18 cellular contexts compared by ENCODE assay signal in genomic region chr1:186595969-186596368, GRCh38.
A peak's percentile ranks its signal among the peaks of the same experiment; 100 is the strongest.
DNase-seq lines count a peak whose midpoint lies in the region; ATAC-seq, FAIRE-seq and TF ChIP-seq lines count a peak whose summit lies in the region.
"Had no signal": no experiment of that assay in that cellular context is flagged by ENCODE, and none has a peak within 500 bp of the region (broad histone marks: within the 10 kb centered on the region; RNA-seq: fewer than 3 reads in every experiment).

No MANE protein-coding gene starts in this region.

- H4K20me1 ChIP-seq in KMS-11 (ENCODE audit: insufficient read depth) = no peaks in the 10 kb centered on the region

- DNase-seq in memory B cell (ENCODE audit: low spot score in 2 of 2) (no peak), COR-L47 (lab: John Stamatoyannopoulos, UW) (no peak), dorsolateral prefrontal cortex (no peak), urothelium cell line (ENCODE audit: low spot score) (no peak)
- DNase-seq: activated CD4-positive, alpha-beta T cell treated with anti-CD3 and anti-CD28 coated beads for 1 hour; C1 segment of cervical spinal cord; DMS79 treated with DMSO at 0.1 percent for 48 hours; foreskin melanocyte; NCI-H2107; nephron progenitor cell; stimulated activated CD4-positive, alpha-beta T cell treated with anti-CD3 and anti-CD28 coated beads, Interleukin-15, amount 100 ng/mL, for 24 hours had no signal

- H3K27ac ChIP-seq in KMS-11 (no peak overlapping the region), dorsolateral prefrontal cortex (no peak overlapping the region)

- H3K27ac Mint-ChIP-seq in memory B cell = no peak overlapping the region
- H3K27ac Mint-ChIP-seq: activated naive CD4-positive, alpha-beta T cell treated with anti-CD3 and anti-CD28 coated beads, Interleukin-2, amount 50 U/mL, for 72 hours; nephron progenitor cell; T-helper 1 cell treated with Interleukin-12 subunit alpha and Interleukin-12 subunit beta and Interleukin-4 antibody, amounts not matched to agents 30 μg/mL and 1 μg/mL, for 36 hours had no signal

- no peak overlapping the region for H3K9ac ChIP-seq in KMS-11

- H3K4me2 ChIP-seq in KMS-11 = peak overlapping the region; percentile 20; the same call in 1 of the 2 replicates

- H3K36me3 ChIP-seq in KMS-11 (ENCODE audit: insufficient read depth) = no peaks in the 10 kb centered on the region

- peaks cover 20% of the 10 kb centered on the region for H3K4me1 ChIP-seq in KMS-11 (ENCODE audit: low read depth, poor library complexity, severe bottlenecking)

- no peaks in the 10 kb centered on the region for H3K27me3 Mint-ChIP-seq in memory B cell

- no peak overlapping the region for H3K4me3 Mint-ChIP-seq in memory B cell
- H3K4me3 Mint-ChIP-seq: nephron progenitor cell; T-helper 1 cell treated with Interleukin-12 subunit alpha and Interleukin-12 subunit beta and Interleukin-4 antibody, amounts not matched to agents 30 μg/mL and 1 μg/mL, for 36 hours had no signal

- intact Hi-C loops in dorsolateral prefrontal cortex (cut with DNase I) = no loop called here

- H3K4me1 Mint-ChIP-seq in memory B cell = peaks cover 7% of the 10 kb centered on the region
- H3K4me1 Mint-ChIP-seq: nephron progenitor cell had no signal

- no peak overlapping the region for H2AFZ ChIP-seq in KMS-11 (ENCODE audit: low read depth)

- H3K4me3 ChIP-seq in KMS-11 (IDR thresholded peaks at IDR 0.05; ENCODE audit: insufficient read depth, low read depth, low read length) (no peak overlapping the region), dorsolateral prefrontal cortex (no peak overlapping the region)
- H3K4me3 ChIP-seq: lung had no signal

- TF ChIP-seq CTCF in KMS-11 (conservative IDR thresholded peaks at IDR 0.05; ENCODE audit: low read depth, low read length) (no peak), dorsolateral prefrontal cortex (IDR thresholded peaks at IDR 0.05 in 54 of 56, conservative IDR thresholded peaks at IDR 0.05 in 2 of 56; ENCODE audit: low read depth in 1 of 56, partially characterized antibody in 56 of 56) (no peak)

- peaks cover 14% of the 10 kb centered on the region for H3K9me3 Mint-ChIP-seq in memory B cell
- H3K9me3 Mint-ChIP-seq: T-helper 1 cell treated with Interleukin-12 subunit alpha and Interleukin-12 subunit beta and Interleukin-4 antibody, amounts not matched to agents 30 μg/mL and 1 μg/mL, for 36 hours had no signal

- H3K79me2 ChIP-seq in KMS-11 (ENCODE audit: insufficient read depth, low read depth) = no peaks in the 10 kb centered on the region

- FAIRE-seq in urothelium cell line (lab: Jason Lieb, UNC) = no peak

- ATAC-seq in GM18858 (IDR thresholded peaks at IDR 0.05; ENCODE audit: unreplicated experiment) (peak; percentile 89), GM21619 (IDR thresholded peaks at IDR 0.05; ENCODE audit: unreplicated experiment) (peak; percentile 61), memory B cell (ENCODE audit: low read depth) (peak; percentile 60)
- ATAC-seq: Right ventricle myocardium inferior had no signal

- no peaks in the 10 kb centered on the region for H3K36me3 Mint-ChIP-seq in memory B cell

- H3K27me3 ChIP-seq in KMS-11 (ENCODE audit: insufficient read depth, low read depth) (no peaks in the 10 kb centered on the region), dorsolateral prefrontal cortex (no peaks in the 10 kb centered on the region)
